1 cellular context compared by ENCODE assay signal in genomic region chr3:56868706-56869105, GRCh38.
TF ChIP-seq lines count a peak whose summit lies in the region.

No MANE protein-coding gene starts in this region.

TF ChIP-seq in HCT116, 20 proteins besides CTCF, POLR2A, EP300 and RAD21:
- TF ChIP-seq POLR2AphosphoS5 (IDR thresholded peaks at IDR 0.05; ENCODE audit: low read depth, low read length) (no peak), EZH2phosphoT487 (IDR thresholded peaks at IDR 0.05; ENCODE audit: borderline replicate concordance) (no peak), SP1 (IDR thresholded peaks at IDR 0.05; ENCODE audit: low read depth) (no peak), TCF7L2 (IDR thresholded peaks at IDR 0.05; ENCODE audit: borderline replicate concordance, extremely low read depth, insufficient read depth, insufficient read length) (no peak), ZNF274 (IDR thresholded peaks at IDR 0.05; ENCODE audit: low read depth, low read length) (no peak), EGR1 (IDR thresholded peaks at IDR 0.05; ENCODE audit: low read depth) (no peak), CBX3 (IDR thresholded peaks at IDR 0.05; ENCODE audit: low read depth) (no peak), FOSL1 (IDR thresholded peaks at IDR 0.05; ENCODE audit: low read depth) (no peak), EZH2 (IDR thresholded peaks at IDR 0.05) (no peak), SIN3A (IDR thresholded peaks at IDR 0.05; ENCODE audit: low read depth) (no peak)
- TF ChIP-seq, protein P1, sequence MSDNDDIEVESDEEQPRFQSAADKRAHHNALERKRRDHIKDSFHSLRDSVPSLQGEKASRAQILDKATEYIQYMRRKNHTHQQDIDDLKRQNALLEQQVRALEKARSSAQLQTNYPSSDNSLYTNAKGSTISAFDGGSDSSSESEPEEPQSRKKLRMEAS (IDR thresholded peaks at IDR 0.05), result no peak
- TF ChIP-seq, protein P2, sequence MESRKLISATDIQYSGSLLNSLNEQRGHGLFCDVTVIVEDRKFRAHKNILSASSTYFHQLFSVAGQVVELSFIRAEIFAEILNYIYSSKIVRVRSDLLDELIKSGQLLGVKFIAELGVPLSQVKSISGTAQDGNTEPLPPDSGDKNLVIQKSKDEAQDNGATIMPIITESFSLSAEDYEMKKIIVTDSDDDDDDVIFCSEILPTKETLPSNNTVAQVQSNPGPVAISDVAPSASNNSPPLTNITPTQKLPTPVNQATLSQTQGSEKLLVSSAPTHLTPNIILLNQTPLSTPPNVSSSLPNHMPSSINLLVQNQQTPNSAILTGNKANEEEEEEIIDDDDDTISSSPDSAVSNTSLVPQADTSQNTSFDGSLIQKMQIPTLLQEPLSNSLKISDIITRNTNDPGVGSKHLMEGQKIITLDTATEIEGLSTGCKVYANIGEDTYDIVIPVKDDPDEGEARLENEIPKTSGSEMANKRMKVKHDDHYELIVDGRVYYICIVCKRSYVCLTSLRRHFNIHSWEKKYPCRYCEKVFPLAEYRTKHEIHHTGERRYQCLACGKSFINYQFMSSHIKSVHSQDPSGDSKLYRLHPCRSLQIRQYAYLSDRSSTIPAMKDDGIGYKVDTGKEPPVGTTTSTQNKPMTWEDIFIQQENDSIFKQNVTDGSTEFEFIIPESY (IDR thresholded peaks at IDR 0.05; ENCODE audit: extremely low read depth, insufficient replicate concordance, low read length), result no peak
